ENCODE assay signal across 9 cellular contexts in genomic region chr9:136533775-136534157, GRCh38. TPM values are rescaled to one million over a fixed set of nuclear protein-coding genes. Genes with fewer than 3 reads are reported as not detected.
A peak's percentile ranks its signal among the peaks of the same experiment; 100 is the strongest.
DNase-seq lines count a peak whose midpoint lies in the region; ATAC-seq lines count a peak whose summit lies in the region.
"Had no signal": no experiment of that assay in that cellular context is flagged by ENCODE, and none has a peak within 500 bp of the region (broad histone marks: within the 10 kb centered on the region; RNA-seq: fewer than 3 reads in every experiment).

No MANE protein-coding gene starts in this region.

- H3K4me1 Mint-ChIP-seq in activated CD4-positive, alpha-beta T cell treated with anti-CD3 and anti-CD28 coated beads, Interleukin-2, amount 10 ng/mL, durations not matched to agents 7 days and 5 days: peaks cover 66% of the 10 kb centered on the region
- H3K4me1 Mint-ChIP-seq in effector memory CD8-positive, alpha-beta T cell (ENCODE audit: low read depth in 2 of 2): peaks cover 34 to 37% of the 10 kb centered on the region in 2 donors

- H3K27ac Mint-ChIP-seq in activated CD4-positive, alpha-beta T cell treated with anti-CD3 and anti-CD28 coated beads, Interleukin-2, amount 10 ng/mL, durations not matched to agents 7 days and 5 days: peak overlapping the region; percentile 90
- H3K27ac Mint-ChIP-seq in effector memory CD8-positive, alpha-beta T cell: peak overlapping the region; percentile 85 to 88

- ATAC-seq in effector memory CD8-positive, alpha-beta T cell (replicated peaks): peak; percentile 69

- DNase-seq in Daoy (ENCODE audit: low read depth) (peak; percentile 54), GOT3 (lab: John Stamatoyannopoulos, UW) (no peak), NCI-H1436 treated with DMSO at 0.1 percent for 48 hours (lab: John Stamatoyannopoulos, UW) (no peak), D341Med (ENCODE audit: low spot score) (no peak), NCI-H524 (lab: John Stamatoyannopoulos, UW) (no peak)
- DNase-seq in activated CD4-positive, alpha-beta T cell treated with anti-CD3 and anti-CD28 coated beads, Interleukin-2, amount 10 ng/mL, durations not matched to agents 7 days and 5 days: peak; percentile 76
- peak; percentile 48 to 52 (median 50) for DNase-seq in effector memory CD8-positive, alpha-beta T cell
- DNase-seq in stimulated activated CD4-positive, alpha-beta T cell treated with anti-CD3 and anti-CD28 coated beads, Interleukin-1b, Interleukin-23, amount 100 ng/mL, for 4 hours (ENCODE audit: low read depth in 2 of 2): peak; percentile 65 to 69
- DNase-seq: NCI-H226 had no signal

- H3K27me3 Mint-ChIP-seq in activated CD4-positive, alpha-beta T cell treated with anti-CD3 and anti-CD28 coated beads, Interleukin-2, amount 10 ng/mL, durations not matched to agents 7 days and 5 days: no peaks in the 10 kb centered on the region
- H3K27me3 Mint-ChIP-seq in effector memory CD8-positive, alpha-beta T cell: no peaks in the 10 kb centered on the region

- no peaks in the 10 kb centered on the region for H3K9me3 Mint-ChIP-seq in activated CD4-positive, alpha-beta T cell treated with anti-CD3 and anti-CD28 coated beads, Interleukin-2, amount 10 ng/mL, durations not matched to agents 7 days and 5 days
- no peaks in the 10 kb centered on the region for H3K9me3 Mint-ChIP-seq in effector memory CD8-positive, alpha-beta T cell

- peak overlapping the region; percentile 59 for H3K4me3 Mint-ChIP-seq in activated CD4-positive, alpha-beta T cell treated with anti-CD3 and anti-CD28 coated beads, Interleukin-2, amount 10 ng/mL, durations not matched to agents 7 days and 5 days
- peak overlapping the region; percentile 73 to 77 for H3K4me3 Mint-ChIP-seq in effector memory CD8-positive, alpha-beta T cell

- H3K36me3 Mint-ChIP-seq in activated CD4-positive, alpha-beta T cell treated with anti-CD3 and anti-CD28 coated beads, Interleukin-2, amount 10 ng/mL, durations not matched to agents 7 days and 5 days (ENCODE audit: low read depth): peaks cover 18% of the 10 kb centered on the region
- peaks cover 21% of the 10 kb centered on the region for H3K36me3 Mint-ChIP-seq in effector memory CD8-positive, alpha-beta T cell (ENCODE audit: insufficient read depth)

- POLR2A ChIA-PET in activated CD4-positive, alpha-beta T cell treated with anti-CD3 and anti-CD28 coated beads, Interleukin-2, amount 10 ng/mL, durations not matched to agents 7 days and 5 days (lab: Charles Lee): interaction anchor here (0.5 to 1.2 kb wide), 2 partner anchors 8 to 167 kb away, joined by 3 to 5 read pairs; no protein-coding TSS in a partner anchor

- CTCF ChIA-PET in activated CD4-positive, alpha-beta T cell treated with anti-CD3 and anti-CD28 coated beads, Interleukin-2, amount 10 ng/mL, durations not matched to agents 7 days and 5 days (lab: Charles Lee): interaction anchor here (0.8 to 1.9 kb wide), 5 partner anchors 9 to 259 kb away, joined by 3 to 9 read pairs (median 4); no protein-coding TSS in a partner anchor

RNA-seq across cellular contexts. Expression of gene NOTCH1, which starts 12.1 kb away (rescaled TPM):
- total RNA-seq in Daoy (2014; rRNA removed; shearing (Covaris generic)): 4.4 and 8.7 TPM in 2 replicates
- total RNA-seq in activated CD4-positive, alpha-beta T cell treated with anti-CD3 and anti-CD28 coated beads, Interleukin-2, amount 10 ng/mL, durations not matched to agents 7 days and 5 days: 10 to 100 TPM; 73.6 to 74.4 TPM

RNA-seq across cellular contexts. Expression of gene SEC16A, which starts 50.9 kb away (rescaled TPM):
- 22.1 and 25.4 TPM in 2 replicates for total RNA-seq in Daoy (2014; rRNA removed; shearing (Covaris generic))
- total RNA-seq in activated CD4-positive, alpha-beta T cell treated with anti-CD3 and anti-CD28 coated beads, Interleukin-2, amount 10 ng/mL, durations not matched to agents 7 days and 5 days: 10 to 100 TPM; 72.1 to 74.5 TPM

Comparison
In these comparisons a context has a peak if more than half of its experiments do, and no peak if none do; other contexts are left out.
1. DNase-seq: peak in Daoy (single experiment), activated CD4-positive, alpha-beta T cell treated with anti-CD3 and anti-CD28 coated beads, Interleukin-2, amount 10 ng/mL, durations not matched to agents 7 days and 5 days (single experiment), effector memory CD8-positive, alpha-beta T cell (3 of 3) and stimulated activated CD4-positive, alpha-beta T cell treated with anti-CD3 and anti-CD28 coated beads, Interleukin-1b, Interleukin-23, amount 100 ng/mL, for 4 hours (2 of 2); none in GOT3 (single experiment), NCI-H1436 treated with DMSO at 0.1 percent for 48 hours (single experiment), D341Med (single experiment) and NCI-H524 (0 of 2).